In genomic region chr1:62050165-62050564, GRCh38 we compare ENCODE assay signal across 16 cellular contexts.
DNase-seq lines count a peak whose midpoint lies in the region; ATAC-seq, FAIRE-seq and TF ChIP-seq lines count a peak whose summit lies in the region.
"Had no signal": no experiment of that assay in that cellular context is flagged by ENCODE, and none has a peak within 500 bp of the region (broad histone marks: within the 10 kb centered on the region; RNA-seq: fewer than 3 reads in every experiment).

No MANE protein-coding gene starts in this region.

- peaks cover 2% of the 10 kb centered on the region for H3K36me3 Mint-ChIP-seq in astrocyte (ENCODE audit: low read depth, unreplicated experiment)
- H3K36me3 Mint-ChIP-seq in activated CD4-positive, alpha-beta T cell treated with anti-CD3 and anti-CD28 coated beads, Interleukin-2, amount 10 ng/mL, durations not matched to agents 7 days and 5 days (ENCODE audit: low read depth), result no peaks in the 10 kb centered on the region

- H3K4me3 ChIP-seq in AG09309 (ENCODE audit: control insufficient read depth, low read depth, low read length), result no peak overlapping the region
- no peak overlapping the region for H3K4me3 ChIP-seq in astrocyte (ENCODE audit: insufficient read depth, low read depth, low read length)
- H3K4me3 ChIP-seq in psoas muscle, result no peak overlapping the region
- H3K4me3 ChIP-seq: BLaER1 treated with 17β-estradiol and CSF1 and Interleukin-3, amounts not matched to agents 10 nM and 100 nM; GM23338 had no signal

- H3K36me3 ChIP-seq in astrocyte (ENCODE audit: insufficient read depth, low read length), result no peaks in the 10 kb centered on the region
- H3K36me3 ChIP-seq in psoas muscle (ENCODE audit: insufficient read depth in 1 of 2, low read depth in 1 of 2), result peaks cover 0 to 6% of the 10 kb centered on the region in 2 donors
- H3K36me3 ChIP-seq: BLaER1 treated with 17β-estradiol and CSF1 and Interleukin-3, amounts not matched to agents 10 nM and 100 nM had no signal

- POLR2A ChIA-PET in activated CD4-positive, alpha-beta T cell treated with anti-CD3 and anti-CD28 coated beads, Interleukin-2, amount 10 ng/mL, durations not matched to agents 7 days and 5 days (lab: Charles Lee), result no interaction called here

- no peak overlapping the region for H3K4me2 ChIP-seq in astrocyte (ENCODE audit: low read length)
- H3K4me2 ChIP-seq: BLaER1 treated with 17β-estradiol and CSF1 and Interleukin-3, amounts not matched to agents 10 nM and 100 nM; GM23338 had no signal

- no peaks in the 10 kb centered on the region for H3K9me3 Mint-ChIP-seq in astrocyte (ENCODE audit: unreplicated experiment)
- no peaks in the 10 kb centered on the region for H3K9me3 Mint-ChIP-seq in activated CD4-positive, alpha-beta T cell treated with anti-CD3 and anti-CD28 coated beads, Interleukin-2, amount 10 ng/mL, durations not matched to agents 7 days and 5 days
- H3K9me3 Mint-ChIP-seq: CD4-positive, CD25-positive, alpha-beta regulatory T cell; GM23338 had no signal

- H3K27me3 Mint-ChIP-seq in astrocyte (ENCODE audit: low read depth, unreplicated experiment), result no peaks in the 10 kb centered on the region
- H3K27me3 Mint-ChIP-seq in activated CD4-positive, alpha-beta T cell treated with anti-CD3 and anti-CD28 coated beads, Interleukin-2, amount 10 ng/mL, durations not matched to agents 7 days and 5 days, result no peaks in the 10 kb centered on the region
- H3K27me3 Mint-ChIP-seq: CD4-positive, CD25-positive, alpha-beta regulatory T cell had no signal

- H3K79me2 ChIP-seq in astrocyte (ENCODE audit: insufficient read depth, low read length), result no peaks in the 10 kb centered on the region

- no peak overlapping the region for H3K27ac Mint-ChIP-seq in astrocyte (ENCODE audit: unreplicated experiment)
- H3K27ac Mint-ChIP-seq in activated CD4-positive, alpha-beta T cell treated with anti-CD3 and anti-CD28 coated beads, Interleukin-2, amount 10 ng/mL, durations not matched to agents 7 days and 5 days, result no peak overlapping the region
- H3K27ac Mint-ChIP-seq: GM23338 had no signal

- no peak for FAIRE-seq in astrocyte (lab: Jason Lieb, UNC)
- FAIRE-seq: G401.6, GM12892 had no signal

- DNase-seq in AG09309 (ENCODE audit: low read depth), result peak; percentile 3
- peak; percentile 5 for DNase-seq in astrocyte (ENCODE audit: low read depth)
- peak; percentile 78 for DNase-seq in cerebellum (ENCODE audit: low spot score)
- no peak for DNase-seq in psoas muscle
- DNase-seq in NCI-H1930 (lab: John Stamatoyannopoulos, UW), result no peak
- DNase-seq in GDM1 (lab: John Stamatoyannopoulos, UW), result no peak
- no peak for DNase-seq in activated CD4-positive, alpha-beta T cell treated with anti-CD3 and anti-CD28 coated beads, Interleukin-2, amount 10 ng/mL, durations not matched to agents 7 days and 5 days
- DNase-seq: 8988T; CD4-positive, CD25-positive, alpha-beta regulatory T cell; DMS79; H7 had no signal

- ATAC-seq in psoas muscle (peak; percentile 60 to 78 (median 69)), HG03571 (IDR thresholded peaks at IDR 0.05; ENCODE audit: unreplicated experiment) (no peak)
- ATAC-seq: GM23338 had no signal

- no peaks in the 10 kb centered on the region for H4K20me1 ChIP-seq in astrocyte (ENCODE audit: insufficient read depth, low read length)
- H4K20me1 ChIP-seq: BLaER1 treated with 17β-estradiol and CSF1 and Interleukin-3, amounts not matched to agents 10 nM and 100 nM had no signal

- H2AFZ ChIP-seq in astrocyte (ENCODE audit: low read depth, low read length), result no peak overlapping the region
- H2AFZ ChIP-seq: GM23338 had no signal

- H3K9me3 ChIP-seq in astrocyte (ENCODE audit: insufficient read depth, low read depth, low read length) (no peaks in the 10 kb centered on the region), psoas muscle (no peaks in the 10 kb centered on the region)
- H3K9me3 ChIP-seq: BLaER1 treated with 17β-estradiol and CSF1 and Interleukin-3, amounts not matched to agents 10 nM and 100 nM had no signal

- peaks cover 13% of the 10 kb centered on the region for H3K4me1 Mint-ChIP-seq in astrocyte (ENCODE audit: low read depth, unreplicated experiment)
- H3K4me1 Mint-ChIP-seq in activated CD4-positive, alpha-beta T cell treated with anti-CD3 and anti-CD28 coated beads, Interleukin-2, amount 10 ng/mL, durations not matched to agents 7 days and 5 days, result peaks cover 4% of the 10 kb centered on the region

- H3K27me3 ChIP-seq in astrocyte (ENCODE audit: insufficient read depth, low read length) (no peaks in the 10 kb centered on the region), psoas muscle (ENCODE audit: insufficient read depth in 3 of 3, low read length in 2 of 3) (no peaks in the 10 kb centered on the region)
- H3K27me3 ChIP-seq: BLaER1 treated with 17β-estradiol and CSF1 and Interleukin-3, amounts not matched to agents 10 nM and 100 nM had no signal

- TF ChIP-seq CTCF in AG09309 (IDR thresholded peaks at IDR 0.05; ENCODE audit: control insufficient read depth, insufficient read depth, low read depth, low read length, missing control alignments), result no peak
- TF ChIP-seq CTCF in astrocyte (IDR thresholded peaks at IDR 0.05; ENCODE audit: insufficient read depth, low read depth, low read length), result no peak
- no peak for TF ChIP-seq CTCF in psoas muscle (IDR thresholded peaks at IDR 0.05)

- intact Hi-C loops in psoas muscle (cut with DNase I), result no loop called here

- H3K4me1 ChIP-seq in astrocyte (ENCODE audit: insufficient read depth, low read length) (no peaks in the 10 kb centered on the region), psoas muscle (peaks cover 28% of the 10 kb centered on the region)
- H3K4me1 ChIP-seq: BLaER1 treated with 17β-estradiol and CSF1 and Interleukin-3, amounts not matched to agents 10 nM and 100 nM had no signal

- CTCF ChIA-PET in activated CD4-positive, alpha-beta T cell treated with anti-CD3 and anti-CD28 coated beads, Interleukin-2, amount 10 ng/mL, durations not matched to agents 7 days and 5 days (lab: Charles Lee), result no interaction called here

- H3K27ac ChIP-seq in astrocyte (ENCODE audit: low read depth, low read length), result no peak overlapping the region
- peak overlapping the region; percentile 76 for H3K27ac ChIP-seq in psoas muscle
- H3K27ac ChIP-seq: BLaER1 treated with 17β-estradiol and CSF1 and Interleukin-3, amounts not matched to agents 10 nM and 100 nM had no signal

- WGBS in psoas muscle, 3 donors, result 63 to 78% (median 64%) methylated on average over 3 of the region's 3 CpGs

- no peak overlapping the region for H3K9ac ChIP-seq in astrocyte (ENCODE audit: low read length)
- H3K9ac ChIP-seq: BLaER1 treated with 17β-estradiol and CSF1 and Interleukin-3, amounts not matched to agents 10 nM and 100 nM had no signal

- no peak overlapping the region for H3K4me3 Mint-ChIP-seq in astrocyte (ENCODE audit: unreplicated experiment)
- H3K4me3 Mint-ChIP-seq in activated CD4-positive, alpha-beta T cell treated with anti-CD3 and anti-CD28 coated beads, Interleukin-2, amount 10 ng/mL, durations not matched to agents 7 days and 5 days, result no peak overlapping the region
- H3K4me3 Mint-ChIP-seq: GM23338 had no signal

Comparison
In these comparisons a context has a peak if more than half of its experiments do, and no peak if none do; other contexts are left out.
1. DNase-seq: peak in AG09309 (single experiment), astrocyte (single experiment) and cerebellum (single experiment); none in psoas muscle (0 of 2), NCI-H1930 (0 of 2), GDM1 (single experiment) and activated CD4-positive, alpha-beta T cell treated with anti-CD3 and anti-CD28 coated beads, Interleukin-2, amount 10 ng/mL, durations not matched to agents 7 days and 5 days (single experiment).